24 cellular contexts compared by ENCODE assay signal in the genomic region with DNA sequence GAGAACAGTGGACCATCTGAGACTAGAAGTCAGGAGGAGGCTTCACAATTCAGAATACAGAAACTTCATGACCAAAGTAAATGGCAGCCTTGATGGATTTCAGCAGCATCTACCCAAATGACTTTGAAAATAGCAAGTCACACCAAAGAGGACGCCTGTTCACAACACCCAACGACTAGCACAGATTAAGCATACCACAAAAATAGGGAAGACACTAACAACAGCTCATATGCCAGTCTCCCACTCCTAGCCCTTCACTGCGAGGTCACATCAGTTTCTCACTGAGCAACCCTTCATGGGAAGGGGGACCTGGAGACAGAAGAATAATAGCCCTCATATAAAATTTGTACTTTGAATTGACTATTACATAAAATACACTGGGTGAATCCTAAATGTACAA.
"Had no signal": no experiment of that assay in that cellular context is flagged by ENCODE, and none has a peak within 500 bp of the region (broad histone marks: within the 10 kb centered on the region; RNA-seq: fewer than 3 reads in every experiment).

No MANE protein-coding gene starts in this region.

- H3K9me3 Mint-ChIP-seq: IgD-negative memory B cell had no signal

- H3K36me3 Mint-ChIP-seq: IgD-negative memory B cell, T-cell had no signal

- H3K9me3 ChIP-seq: MG63, SJSA1 had no signal

- H3K4me1 ChIP-seq: SJSA1 had no signal

- H3K36me3 ChIP-seq: MG63, SJSA1 had no signal

- H3K4me3 Mint-ChIP-seq: IgD-negative memory B cell, T-cell had no signal

- H3K4me1 Mint-ChIP-seq: IgD-negative memory B cell, T-cell had no signal

- H3K27me3 ChIP-seq: SJSA1 had no signal

- H3K27me3 Mint-ChIP-seq: IgD-negative memory B cell, T-cell had no signal

- H3K4me3 ChIP-seq: MG63, SJSA1, SK-N-MC had no signal

- DNase-seq: Karpas-422, KG1, MG63, NCI-H1092 treated with DMSO at 0.1 percent for 48 hours, NCI-H1436, NCI-H187, NCI-H2029, NCI-H2081 treated with DMSO at 0.1 percent for 48 hours, NCI-H2171, NCI-H226, NCI-H446, NCI-H510A, NCI-H524 treated with DMSO at 0.1 percent for 48 hours, NCI-H69, NCI-H774, Right ventricle myocardium superior, RPMI8226, SIG-M5, SW 1271, T-cell had no signal

- H3K27ac ChIP-seq: HL-60, SJSA1, SK-N-MC had no signal

- H3K27ac Mint-ChIP-seq: IgD-negative memory B cell, T-cell had no signal
